Comparison of ENCODE assay signal across 9 cellular contexts in the genomic region with DNA sequence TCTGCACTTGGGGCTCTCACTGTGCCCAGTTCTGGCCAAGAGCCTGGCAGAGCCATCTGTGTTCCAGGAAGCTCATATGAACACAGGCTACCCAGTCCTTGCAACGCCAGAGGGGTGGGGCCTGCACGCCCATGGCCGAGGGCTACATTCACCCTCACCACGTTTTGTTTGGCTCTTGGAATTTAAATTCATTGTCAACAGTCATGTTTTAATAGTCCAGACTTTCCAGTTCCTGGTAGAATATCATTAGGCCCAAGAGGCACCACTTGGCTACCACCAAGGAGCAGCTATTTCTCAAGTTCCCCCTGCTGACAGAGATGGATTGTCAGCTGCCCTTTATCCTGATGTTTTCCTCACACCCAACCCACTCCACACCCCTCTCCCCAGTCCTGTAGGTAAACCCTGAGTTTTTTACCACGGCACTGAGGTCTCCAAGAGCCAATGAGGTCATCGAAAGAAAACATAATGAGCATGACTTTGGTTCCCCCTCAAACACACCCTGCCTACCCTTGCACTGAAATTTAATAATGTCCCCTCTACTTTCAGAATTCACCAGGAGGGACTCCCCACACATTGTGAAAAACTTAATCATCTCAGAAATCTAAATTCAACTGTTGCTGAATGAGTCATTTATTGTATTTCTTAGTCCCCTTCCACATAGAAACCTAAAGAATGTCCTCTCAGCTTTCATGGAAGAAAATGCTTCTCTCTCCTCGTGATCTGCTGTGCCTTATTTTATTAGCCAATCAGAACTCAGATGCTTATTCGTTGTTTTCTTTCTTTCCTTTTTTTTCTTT.
DNase-seq lines count a peak whose midpoint lies in the region; TF ChIP-seq lines count a peak whose summit lies in the region.
"Had no signal": no experiment of that assay in that cellular context is flagged by ENCODE, and none has a peak within 500 bp of the region (broad histone marks: within the 10 kb centered on the region; RNA-seq: fewer than 3 reads in every experiment).

No MANE protein-coding gene starts in this region.

- DNase-seq in COLO668 (lab: John Stamatoyannopoulos, UW; ENCODE audit: unreplicated experiment) = peak; percentile 25
- DNase-seq in GM23248 = peak; percentile 70
- DNase-seq in kidney glomerular epithelial cell (lab: John Stamatoyannopoulos, UW) = peak; percentile 27
- DNase-seq in inferior parietal cortex (ENCODE audit: extremely low spot score) = no peak
- no peak for DNase-seq in activated CD8-positive, alpha-beta memory T cell treated with anti-CD3 and anti-CD28 coated beads, Interleukin-2, amount 50 U/mL, for 4 hours
- DNase-seq in uterus = no peak
- DNase-seq in germinal center (ENCODE audit: low spot score) = no peak

- no peaks in the 10 kb centered on the region for H3K9me2 ChIP-seq in GM23248 (ENCODE audit: insufficient read depth)

- no peaks in the 10 kb centered on the region for H3K79me2 ChIP-seq in GM23248 (ENCODE audit: insufficient read depth)

- no peaks in the 10 kb centered on the region for H3F3A ChIP-seq in GM23248 (ENCODE audit: insufficient read depth)

- TF ChIP-seq POLR2A in uterus (IDR thresholded peaks at IDR 0.05) = no peak

- H2AFZ ChIP-seq in GM23248 = no peak overlapping the region

- no peak overlapping the region for H3K4me2 ChIP-seq in GM23248 (ENCODE audit: unreplicated experiment)

- no peak for TF ChIP-seq CTCF in uterus (IDR thresholded peaks at IDR 0.05)

- H3K27me3 Mint-ChIP-seq in activated naive CD8-positive, alpha-beta T cell = no peaks in the 10 kb centered on the region

- in situ Hi-C loops in GM23248 (cut with MboI) = no loop called here

- H3K4me3 ChIP-seq in GM23248 (no peak overlapping the region), uterus (no peak overlapping the region)

- no peaks in the 10 kb centered on the region for H4K20me1 ChIP-seq in GM23248 (ENCODE audit: insufficient read depth)

- no peaks in the 10 kb centered on the region for H3K36me3 Mint-ChIP-seq in activated naive CD8-positive, alpha-beta T cell

- no peaks in the 10 kb centered on the region for H3K36me3 ChIP-seq in GM23248 (ENCODE audit: low read depth)
- H3K36me3 ChIP-seq in uterus = no peaks in the 10 kb centered on the region

- H3K27me3 ChIP-seq in GM23248 (replicated peaks; ENCODE audit: insufficient read depth) (no peaks in the 10 kb centered on the region), uterus (no peaks in the 10 kb centered on the region)

- H3K9me3 ChIP-seq in GM23248 (ENCODE audit: low read depth) (no peaks in the 10 kb centered on the region), uterus (no peaks in the 10 kb centered on the region)

- no peak overlapping the region for H3K9ac ChIP-seq in GM23248

- intact Hi-C loops in uterus (cut with DNase I; ENCODE audit: low total_unique reads) = no loop called here

- 56 to 61% methylated on average over 8 of the region's 8 CpGs for WGBS in GM23248 (ENCODE audit: low coverage in 1 of 2, low lambda C conversion rate in 2 of 2, missing lambda C conversion rate in 2 of 2), 2 experiments

- H3K4me1 ChIP-seq in GM23248 (ENCODE audit: insufficient read depth) (no peaks in the 10 kb centered on the region; the same call in 1 of the 2 replicates), uterus (no peaks in the 10 kb centered on the region)

- H3K27ac Mint-ChIP-seq in activated naive CD8-positive, alpha-beta T cell = peak overlapping the region; percentile 3

- peaks cover 10% of the 10 kb centered on the region for H3K4me1 Mint-ChIP-seq in activated naive CD8-positive, alpha-beta T cell (ENCODE audit: low read depth)

- no peaks in the 10 kb centered on the region for H3K9me3 Mint-ChIP-seq in activated naive CD8-positive, alpha-beta T cell (ENCODE audit: low read depth)

- H3K27ac ChIP-seq in GM23248 = no peak overlapping the region
- H3K27ac ChIP-seq in uterus = no peak overlapping the region
- H3K27ac ChIP-seq: HL-60 had no signal

- H3K4me3 Mint-ChIP-seq in activated naive CD8-positive, alpha-beta T cell = no peak overlapping the region

Comparison
In these comparisons a context has a peak if more than half of its experiments do, and no peak if none do; other contexts are left out.
1. DNase-seq: peak in COLO668 (single experiment), GM23248 (single experiment) and kidney glomerular epithelial cell (single experiment); none in inferior parietal cortex (single experiment), activated CD8-positive, alpha-beta memory T cell treated with anti-CD3 and anti-CD28 coated beads, Interleukin-2, amount 50 U/mL, for 4 hours (single experiment), uterus (0 of 2) and germinal center (single experiment).